ENCODE assay signal across 3 cellular contexts in the genomic region with DNA sequence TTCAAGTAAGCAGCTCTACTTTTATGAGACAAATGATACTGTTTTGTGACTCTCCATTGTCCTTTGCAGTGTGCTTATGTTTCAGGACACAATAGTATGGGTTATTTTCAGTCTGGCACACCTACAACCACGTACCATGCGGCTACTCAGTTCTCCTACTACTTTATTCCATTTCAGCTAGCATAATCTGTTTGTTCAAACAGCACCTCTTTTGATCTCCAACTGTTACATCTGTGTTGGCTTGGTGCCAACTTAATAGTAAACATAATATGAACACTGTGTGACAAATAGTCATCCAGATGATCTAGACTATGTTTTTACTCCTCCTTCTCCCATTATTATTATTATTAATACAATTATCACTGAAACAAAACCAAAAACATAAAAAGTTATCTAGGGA.
TF ChIP-seq lines count a peak whose summit lies in the region.

No MANE protein-coding gene starts in this region.

TF ChIP-seq in SK-N-SH, 30 proteins besides CTCF, POLR2A, EP300 and RAD21:
- TF ChIP-seq FOSL2 (IDR thresholded peaks at IDR 0.05; ENCODE audit: borderline replicate concordance, low read depth) (no peak), NFIC (IDR thresholded peaks at IDR 0.05; ENCODE audit: borderline replicate concordance) (peak; percentile 4; the same call in 1 of the 2 replicates)

TF ChIP-seq in SK-N-SH treated with all-trans-retinoic acid at 6 μM for 48 hours, 23 proteins besides CTCF, POLR2A, EP300 and RAD21:
- TF ChIP-seq OSR1 (CRISPR knock-in tag; IDR thresholded peaks at IDR 0.05) (no peak), CSDC2 (CRISPR knock-in tag; IDR thresholded peaks at IDR 0.05) (no peak), ZC3H10 (CRISPR knock-in tag; IDR thresholded peaks at IDR 0.05) (no peak), SNAI2 (CRISPR knock-in tag; IDR thresholded peaks at IDR 0.05) (no peak), ZNF70 (CRISPR knock-in tag; IDR thresholded peaks at IDR 0.05) (no peak), TCF4 (CRISPR knock-in tag; IDR thresholded peaks at IDR 0.05; ENCODE audit: borderline replicate concordance) (no peak)

TF ChIP-seq in K562, 482 proteins besides CTCF, POLR2A, EP300 and RAD21:
- peak; percentile 98 for TF ChIP-seq NFIX (CRISPR knock-in tag; IDR thresholded peaks at IDR 0.05; ENCODE audit: low read depth)
- TF ChIP-seq SMAD1 (IDR thresholded peaks at IDR 0.05; ENCODE audit: low read depth, low read length, partially characterized antibody): peak; percentile 77
- peak; percentile 99 for TF ChIP-seq NFIC (IDR thresholded peaks at IDR 0.05)
- TF ChIP-seq PML (IDR thresholded peaks at IDR 0.05; ENCODE audit: low read length): no peak
- no peak for TF ChIP-seq PHB (CRISPR knock-in tag; IDR thresholded peaks at IDR 0.05)
- TF ChIP-seq MXI1 (IDR thresholded peaks at IDR 0.05; ENCODE audit: low read depth, low read length): no peak
- TF ChIP-seq, protein P1, sequence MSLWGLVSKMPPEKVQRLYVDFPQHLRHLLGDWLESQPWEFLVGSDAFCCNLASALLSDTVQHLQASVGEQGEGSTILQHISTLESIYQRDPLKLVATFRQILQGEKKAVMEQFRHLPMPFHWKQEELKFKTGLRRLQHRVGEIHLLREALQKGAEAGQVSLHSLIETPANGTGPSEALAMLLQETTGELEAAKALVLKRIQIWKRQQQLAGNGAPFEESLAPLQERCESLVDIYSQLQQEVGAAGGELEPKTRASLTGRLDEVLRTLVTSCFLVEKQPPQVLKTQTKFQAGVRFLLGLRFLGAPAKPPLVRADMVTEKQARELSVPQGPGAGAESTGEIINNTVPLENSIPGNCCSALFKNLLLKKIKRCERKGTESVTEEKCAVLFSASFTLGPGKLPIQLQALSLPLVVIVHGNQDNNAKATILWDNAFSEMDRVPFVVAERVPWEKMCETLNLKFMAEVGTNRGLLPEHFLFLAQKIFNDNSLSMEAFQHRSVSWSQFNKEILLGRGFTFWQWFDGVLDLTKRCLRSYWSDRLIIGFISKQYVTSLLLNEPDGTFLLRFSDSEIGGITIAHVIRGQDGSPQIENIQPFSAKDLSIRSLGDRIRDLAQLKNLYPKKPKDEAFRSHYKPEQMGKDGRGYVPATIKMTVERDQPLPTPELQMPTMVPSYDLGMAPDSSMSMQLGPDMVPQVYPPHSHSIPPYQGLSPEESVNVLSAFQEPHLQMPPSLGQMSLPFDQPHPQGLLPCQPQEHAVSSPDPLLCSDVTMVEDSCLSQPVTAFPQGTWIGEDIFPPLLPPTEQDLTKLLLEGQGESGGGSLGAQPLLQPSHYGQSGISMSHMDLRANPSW (CRISPR knock-in tag; IDR thresholded peaks at IDR 0.05): no peak
TF ChIP-seq in K562: peak in this region for 3.
